In the genomic region with DNA sequence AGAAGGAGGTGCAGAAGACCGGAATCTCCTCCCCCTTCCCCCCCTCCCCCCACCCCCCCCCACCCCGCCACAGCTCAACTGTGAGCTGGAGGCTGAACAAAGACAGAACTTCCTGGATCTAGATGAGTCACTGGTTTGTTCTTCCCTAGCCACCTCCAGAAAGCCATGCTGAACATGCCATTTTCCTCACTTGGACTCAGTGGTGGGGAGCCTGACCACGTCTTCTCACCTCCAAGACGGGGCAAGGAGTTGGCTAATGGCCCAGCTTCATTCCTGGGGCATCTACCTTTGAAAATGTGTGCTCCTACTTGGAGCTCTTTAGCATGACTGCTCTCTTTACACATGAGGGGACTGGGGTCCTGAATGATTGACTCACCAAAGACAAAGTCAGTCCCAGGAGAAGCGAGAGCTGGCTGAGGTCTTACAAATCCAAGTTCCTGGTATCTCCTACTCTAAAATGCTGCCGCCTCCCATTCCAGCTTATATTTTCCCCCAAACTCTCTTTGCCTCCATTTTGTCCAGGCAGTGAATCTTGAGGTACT, we compare ENCODE assay signal across 9 cellular contexts. TPM values are rescaled to one million over a fixed set of nuclear protein-coding genes. Genes with fewer than 3 reads are reported as not detected.
A peak's percentile ranks its signal among the peaks of the same experiment; 100 is the strongest.
DNase-seq lines count a peak whose midpoint lies in the region; ATAC-seq and TF ChIP-seq lines count a peak whose summit lies in the region.
"Had no signal": no experiment of that assay in that cellular context is flagged by ENCODE, and none has a peak within 500 bp of the region (broad histone marks: within the 10 kb centered on the region; RNA-seq: fewer than 3 reads in every experiment).

No MANE protein-coding gene starts in this region.

- no peak overlapping the region for H3K4me3 ChIP-seq in choroid plexus epithelial cell (ENCODE audit: low read depth, low read length)
- no peak overlapping the region for H3K4me3 ChIP-seq in naive thymus-derived CD4-positive, alpha-beta T cell (ENCODE audit: low read length)

- no peaks in the 10 kb centered on the region for H3K27me3 ChIP-seq in naive thymus-derived CD4-positive, alpha-beta T cell (ENCODE audit: control insufficient read depth in 2 of 2, insufficient read depth in 2 of 2, low read length in 2 of 2)
- H3K27me3 ChIP-seq: neutrophil had no signal

- POLR2A ChIA-PET in naive thymus-derived CD4-positive, alpha-beta T cell (lab: Charles Lee) = no interaction called here

- DNase-seq in GM03348 (ENCODE audit: low spot score) (peak; percentile 78), MV-4-11 (lab: John Stamatoyannopoulos, UW) (peak; percentile 76), choroid plexus epithelial cell (ENCODE audit: low read depth) (peak; percentile 72), SK-N-DZ (ENCODE audit: low spot score) (no peak), hypothalamus (lab: John Stamatoyannopoulos, UW) (no peak), ureter (ENCODE audit: low spot score) (no peak), T-helper 1 cell (no peak)
- DNase-seq in naive thymus-derived CD4-positive, alpha-beta T cell = no peak

- H3K36me3 ChIP-seq in naive thymus-derived CD4-positive, alpha-beta T cell (ENCODE audit: control insufficient read depth in 2 of 3, insufficient read depth in 3 of 3, low read length in 3 of 3) = no peaks in the 10 kb centered on the region
- H3K36me3 ChIP-seq: neutrophil had no signal

- H3K4me1 Mint-ChIP-seq in naive thymus-derived CD4-positive, alpha-beta T cell = no peaks in the 10 kb centered on the region

- H3K27ac Mint-ChIP-seq in naive thymus-derived CD4-positive, alpha-beta T cell = no peak overlapping the region

- peaks cover 0 to 11% (median 2%) of the 10 kb centered on the region in 5 donors for H3K27me3 Mint-ChIP-seq in naive thymus-derived CD4-positive, alpha-beta T cell

- H3K36me3 Mint-ChIP-seq in naive thymus-derived CD4-positive, alpha-beta T cell = no peaks in the 10 kb centered on the region

- no peaks in the 10 kb centered on the region for H3K9me3 Mint-ChIP-seq in naive thymus-derived CD4-positive, alpha-beta T cell

- peak; percentile 57 for ATAC-seq in naive thymus-derived CD4-positive, alpha-beta T cell

- no peak for TF ChIP-seq CTCF in choroid plexus epithelial cell (conservative IDR thresholded peaks at IDR 0.05; ENCODE audit: low read depth, low read length)

- no peak overlapping the region for H3K27ac ChIP-seq in naive thymus-derived CD4-positive, alpha-beta T cell (ENCODE audit: low read depth, low read length)
- H3K27ac ChIP-seq: neutrophil had no signal

- intact Hi-C loops in naive thymus-derived CD4-positive, alpha-beta T cell (cut with micrococcal nuclease) = no loop called here

- H3K4me3 Mint-ChIP-seq in naive thymus-derived CD4-positive, alpha-beta T cell = no peak overlapping the region

- no peaks in the 10 kb centered on the region for H3K4me1 ChIP-seq in naive thymus-derived CD4-positive, alpha-beta T cell (ENCODE audit: control insufficient read depth in 2 of 2, insufficient read depth in 2 of 2, low read length in 2 of 2)

- no peaks in the 10 kb centered on the region for H3K9me3 ChIP-seq in naive thymus-derived CD4-positive, alpha-beta T cell (ENCODE audit: control insufficient read depth in 2 of 3, low read length in 3 of 3)
- H3K9me3 ChIP-seq: neutrophil had no signal

- CTCF ChIA-PET in naive thymus-derived CD4-positive, alpha-beta T cell (lab: Charles Lee) = no interaction called here

RNA-seq across cellular contexts. Expression of a gene that starts 22.6 kb away (rescaled TPM):
- total RNA-seq in naive thymus-derived CD4-positive, alpha-beta T cell = under 1 TPM; 0.13 to 0.93 (median 0.27) TPM
- not detected for polyA plus RNA-seq in naive thymus-derived CD4-positive, alpha-beta T cell
- polyA plus RNA-seq in SK-N-DZ (2014; cell fraction: cytosol; rRNA removed) = 4.3 and 5.4 TPM in 2 replicates
- polyA plus RNA-seq in SK-N-DZ (2014; cell fraction: nucleus; rRNA removed) = 2.9 TPM in 2 replicates
- 11.6 TPM for total RNA-seq in ureter

Comparison
In these comparisons a context has a peak if more than half of its experiments do, and no peak if none do; other contexts are left out.
1. DNase-seq: peak in GM03348 (single experiment), MV-4-11 (single experiment) and choroid plexus epithelial cell (single experiment); none in naive thymus-derived CD4-positive, alpha-beta T cell (0 of 9), SK-N-DZ (single experiment), hypothalamus (0 of 51), ureter (single experiment) and T-helper 1 cell (0 of 5).